1 cellular context compared by ENCODE assay signal in the genomic region with DNA sequence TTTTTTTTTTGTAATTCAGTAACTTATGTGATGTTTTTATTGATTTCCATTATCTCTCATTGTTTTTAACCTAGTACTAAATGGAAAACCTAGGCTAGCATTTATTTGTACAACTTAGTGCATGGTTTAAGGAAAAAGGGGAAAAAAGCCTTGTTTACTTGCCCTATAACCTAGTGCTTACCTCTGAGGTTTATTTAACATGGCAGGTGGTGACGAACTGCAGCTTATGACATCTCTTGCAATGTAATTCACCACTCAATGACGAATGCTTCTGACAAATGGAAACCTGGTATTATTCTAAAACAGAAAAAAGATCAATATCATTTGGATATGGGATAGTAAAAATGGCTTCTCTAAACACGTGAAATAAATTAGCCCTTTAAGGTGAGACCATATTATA.
TF ChIP-seq lines count a peak whose summit lies in the region.

No MANE protein-coding gene starts in this region.

TF ChIP-seq in HepG2, 621 proteins besides CTCF, POLR2A, EP300 and RAD21 (continued from another document and continues in another):
- no peak for TF ChIP-seq ZNF629 (CRISPR knock-in tag; conservative IDR thresholded peaks at IDR 0.05)
- no peak for TF ChIP-seq MTF2 (CRISPR knock-in tag; IDR thresholded peaks at IDR 0.05; ENCODE audit: borderline replicate concordance)
- TF ChIP-seq ZMAT5 (CRISPR knock-in tag; IDR thresholded peaks at IDR 0.05; ENCODE audit: borderline replicate concordance, low read depth), result no peak
- TF ChIP-seq ZNF230 (CRISPR knock-in tag; IDR thresholded peaks at IDR 0.05), result no peak
- no peak for TF ChIP-seq MZF1 (CRISPR knock-in tag; IDR thresholded peaks at IDR 0.05; ENCODE audit: borderline replicate concordance)
- TF ChIP-seq RXRB (CRISPR knock-in tag; IDR thresholded peaks at IDR 0.05; ENCODE audit: borderline replicate concordance), result peak; percentile 90
- TF ChIP-seq ZNF724P (CRISPR knock-in tag; IDR thresholded peaks at IDR 0.05; ENCODE audit: borderline replicate concordance), result no peak
- peak; percentile 35; the same call in 1 of the 2 replicates for TF ChIP-seq CEBPB (IDR thresholded peaks at IDR 0.05; ENCODE audit: borderline replicate concordance, low read depth, low read length)
- no peak for TF ChIP-seq FOXA1 (IDR thresholded peaks at IDR 0.05)
- TF ChIP-seq FOXA1 (CRISPR knock-in tag; IDR thresholded peaks at IDR 0.05), result peak; percentile 60; the same call in 1 of the 2 replicates
- TF ChIP-seq, protein P1, sequence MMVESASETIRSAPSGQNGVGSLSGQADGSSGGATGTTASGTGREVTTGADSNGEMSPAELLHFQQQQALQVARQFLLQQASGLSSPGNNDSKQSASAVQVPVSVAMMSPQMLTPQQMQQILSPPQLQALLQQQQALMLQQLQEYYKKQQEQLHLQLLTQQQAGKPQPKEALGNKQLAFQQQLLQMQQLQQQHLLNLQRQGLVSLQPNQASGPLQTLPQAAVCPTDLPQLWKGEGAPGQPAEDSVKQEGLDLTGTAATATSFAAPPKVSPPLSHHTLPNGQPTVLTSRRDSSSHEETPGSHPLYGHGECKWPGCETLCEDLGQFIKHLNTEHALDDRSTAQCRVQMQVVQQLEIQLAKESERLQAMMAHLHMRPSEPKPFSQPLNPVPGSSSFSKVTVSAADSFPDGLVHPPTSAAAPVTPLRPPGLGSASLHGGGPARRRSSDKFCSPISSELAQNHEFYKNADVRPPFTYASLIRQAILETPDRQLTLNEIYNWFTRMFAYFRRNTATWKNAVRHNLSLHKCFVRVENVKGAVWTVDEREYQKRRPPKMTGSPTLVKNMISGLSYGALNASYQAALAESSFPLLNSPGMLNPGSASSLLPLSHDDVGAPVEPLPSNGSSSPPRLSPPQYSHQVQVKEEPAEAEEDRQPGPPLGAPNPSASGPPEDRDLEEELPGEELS (CRISPR knock-in tag; IDR thresholded peaks at IDR 0.05), result 0 out of 2 replicates have a peak, but pooled peaks have one; percentile 33
- TF ChIP-seq, protein P2, sequence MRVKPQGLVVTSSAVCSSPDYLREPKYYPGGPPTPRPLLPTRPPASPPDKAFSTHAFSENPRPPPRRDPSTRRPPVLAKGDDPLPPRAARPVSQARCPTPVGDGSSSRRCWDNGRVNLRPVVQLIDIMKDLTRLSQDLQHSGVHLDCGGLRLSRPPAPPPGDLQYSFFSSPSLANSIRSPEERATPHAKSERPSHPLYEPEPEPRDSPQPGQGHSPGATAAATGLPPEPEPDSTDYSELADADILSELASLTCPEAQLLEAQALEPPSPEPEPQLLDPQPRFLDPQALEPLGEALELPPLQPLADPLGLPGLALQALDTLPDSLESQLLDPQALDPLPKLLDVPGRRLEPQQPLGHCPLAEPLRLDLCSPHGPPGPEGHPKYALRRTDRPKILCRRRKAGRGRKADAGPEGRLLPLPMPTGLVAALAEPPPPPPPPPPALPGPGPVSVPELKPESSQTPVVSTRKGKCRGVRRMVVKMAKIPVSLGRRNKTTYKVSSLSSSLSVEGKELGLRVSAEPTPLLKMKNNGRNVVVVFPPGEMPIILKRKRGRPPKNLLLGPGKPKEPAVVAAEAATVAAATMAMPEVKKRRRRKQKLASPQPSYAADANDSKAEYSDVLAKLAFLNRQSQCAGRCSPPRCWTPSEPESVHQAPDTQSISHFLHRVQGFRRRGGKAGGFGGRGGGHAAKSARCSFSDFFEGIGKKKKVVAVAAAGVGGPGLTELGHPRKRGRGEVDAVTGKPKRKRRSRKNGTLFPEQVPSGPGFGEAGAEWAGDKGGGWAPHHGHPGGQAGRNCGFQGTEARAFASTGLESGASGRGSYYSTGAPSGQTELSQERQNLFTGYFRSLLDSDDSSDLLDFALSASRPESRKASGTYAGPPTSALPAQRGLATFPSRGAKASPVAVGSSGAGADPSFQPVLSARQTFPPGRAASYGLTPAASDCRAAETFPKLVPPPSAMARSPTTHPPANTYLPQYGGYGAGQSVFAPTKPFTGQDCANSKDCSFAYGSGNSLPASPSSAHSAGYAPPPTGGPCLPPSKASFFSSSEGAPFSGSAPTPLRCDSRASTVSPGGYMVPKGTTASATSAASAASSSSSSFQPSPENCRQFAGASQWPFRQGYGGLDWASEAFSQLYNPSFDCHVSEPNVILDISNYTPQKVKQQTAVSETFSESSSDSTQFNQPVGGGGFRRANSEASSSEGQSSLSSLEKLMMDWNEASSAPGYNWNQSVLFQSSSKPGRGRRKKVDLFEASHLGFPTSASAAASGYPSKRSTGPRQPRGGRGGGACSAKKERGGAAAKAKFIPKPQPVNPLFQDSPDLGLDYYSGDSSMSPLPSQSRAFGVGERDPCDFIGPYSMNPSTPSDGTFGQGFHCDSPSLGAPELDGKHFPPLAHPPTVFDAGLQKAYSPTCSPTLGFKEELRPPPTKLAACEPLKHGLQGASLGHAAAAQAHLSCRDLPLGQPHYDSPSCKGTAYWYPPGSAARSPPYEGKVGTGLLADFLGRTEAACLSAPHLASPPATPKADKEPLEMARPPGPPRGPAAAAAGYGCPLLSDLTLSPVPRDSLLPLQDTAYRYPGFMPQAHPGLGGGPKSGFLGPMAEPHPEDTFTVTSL (CRISPR knock-in tag; IDR thresholded peaks at IDR 0.05; ENCODE audit: borderline replicate concordance), result peak; percentile 56; the same call in 1 of the 2 replicates
- no peak for TF ChIP-seq ZNF225 (CRISPR knock-in tag; IDR thresholded peaks at IDR 0.05)
- peak; percentile 55; the same call in 1 of the 2 replicates for TF ChIP-seq ARID5B (CRISPR knock-in tag; IDR thresholded peaks at IDR 0.05)
- peak; percentile 44 to 54; a peak in 2 of 4 replicates for TF ChIP-seq NR2F1 (CRISPR knock-in tag; IDR thresholded peaks at IDR 0.05)
- peak; percentile 63 for TF ChIP-seq CREB1 (IDR thresholded peaks at IDR 0.05)
- TF ChIP-seq CREB1 (CRISPR knock-in tag; IDR thresholded peaks at IDR 0.05), result peak; percentile 35; the same call in 1 of the 2 replicates
- peak; percentile 57; the same call in 1 of the 2 replicates for TF ChIP-seq ZNF644 (CRISPR knock-in tag; IDR thresholded peaks at IDR 0.05; ENCODE audit: low read depth)
- peak; percentile 52; the same call in 1 of the 2 replicates for TF ChIP-seq NR2C2 (CRISPR knock-in tag; IDR thresholded peaks at IDR 0.05; ENCODE audit: borderline replicate concordance)
- TF ChIP-seq RCOR2 (CRISPR knock-in tag; IDR thresholded peaks at IDR 0.05), result no peak
- TF ChIP-seq TARDBP (CRISPR knock-in tag; IDR thresholded peaks at IDR 0.05), result no peak
- TF ChIP-seq, protein P3, sequence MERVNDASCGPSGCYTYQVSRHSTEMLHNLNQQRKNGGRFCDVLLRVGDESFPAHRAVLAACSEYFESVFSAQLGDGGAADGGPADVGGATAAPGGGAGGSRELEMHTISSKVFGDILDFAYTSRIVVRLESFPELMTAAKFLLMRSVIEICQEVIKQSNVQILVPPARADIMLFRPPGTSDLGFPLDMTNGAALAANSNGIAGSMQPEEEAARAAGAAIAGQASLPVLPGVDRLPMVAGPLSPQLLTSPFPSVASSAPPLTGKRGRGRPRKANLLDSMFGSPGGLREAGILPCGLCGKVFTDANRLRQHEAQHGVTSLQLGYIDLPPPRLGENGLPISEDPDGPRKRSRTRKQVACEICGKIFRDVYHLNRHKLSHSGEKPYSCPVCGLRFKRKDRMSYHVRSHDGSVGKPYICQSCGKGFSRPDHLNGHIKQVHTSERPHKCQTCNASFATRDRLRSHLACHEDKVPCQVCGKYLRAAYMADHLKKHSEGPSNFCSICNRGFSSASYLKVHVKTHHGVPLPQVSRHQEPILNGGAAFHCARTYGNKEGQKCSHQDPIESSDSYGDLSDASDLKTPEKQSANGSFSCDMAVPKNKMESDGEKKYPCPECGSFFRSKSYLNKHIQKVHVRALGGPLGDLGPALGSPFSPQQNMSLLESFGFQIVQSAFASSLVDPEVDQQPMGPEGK (CRISPR knock-in tag; IDR thresholded peaks at IDR 0.05), result no peak
- TF ChIP-seq MIER2 (CRISPR knock-in tag; IDR thresholded peaks at IDR 0.05), result no peak
- peak; percentile 64; the same call in 1 of the 2 replicates for TF ChIP-seq ZHX2 (IDR thresholded peaks at IDR 0.05; ENCODE audit: low read depth)
- TF ChIP-seq ZHX2 (CRISPR knock-in tag; IDR thresholded peaks at IDR 0.05; ENCODE audit: borderline replicate concordance), result no peak
- TF ChIP-seq, protein P4, sequence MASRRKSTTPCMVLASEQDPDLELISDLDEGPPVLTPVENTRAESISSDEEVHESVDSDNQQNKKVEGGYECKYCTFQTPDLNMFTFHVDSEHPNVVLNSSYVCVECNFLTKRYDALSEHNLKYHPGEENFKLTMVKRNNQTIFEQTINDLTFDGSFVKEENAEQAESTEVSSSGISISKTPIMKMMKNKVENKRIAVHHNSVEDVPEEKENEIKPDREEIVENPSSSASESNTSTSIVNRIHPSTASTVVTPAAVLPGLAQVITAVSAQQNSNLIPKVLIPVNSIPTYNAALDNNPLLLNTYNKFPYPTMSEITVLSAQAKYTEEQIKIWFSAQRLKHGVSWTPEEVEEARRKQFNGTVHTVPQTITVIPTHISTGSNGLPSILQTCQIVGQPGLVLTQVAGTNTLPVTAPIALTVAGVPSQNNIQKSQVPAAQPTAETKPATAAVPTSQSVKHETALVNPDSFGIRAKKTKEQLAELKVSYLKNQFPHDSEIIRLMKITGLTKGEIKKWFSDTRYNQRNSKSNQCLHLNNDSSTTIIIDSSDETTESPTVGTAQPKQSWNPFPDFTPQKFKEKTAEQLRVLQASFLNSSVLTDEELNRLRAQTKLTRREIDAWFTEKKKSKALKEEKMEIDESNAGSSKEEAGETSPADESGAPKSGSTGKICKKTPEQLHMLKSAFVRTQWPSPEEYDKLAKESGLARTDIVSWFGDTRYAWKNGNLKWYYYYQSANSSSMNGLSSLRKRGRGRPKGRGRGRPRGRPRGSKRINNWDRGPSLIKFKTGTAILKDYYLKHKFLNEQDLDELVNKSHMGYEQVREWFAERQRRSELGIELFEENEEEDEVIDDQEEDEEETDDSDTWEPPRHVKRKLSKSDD (CRISPR knock-in tag; IDR thresholded peaks at IDR 0.05; ENCODE audit: low read depth), result 0 out of 2 replicates have a peak, but pooled peaks have one; percentile 41
